Comparison of ENCODE assay signal across 16 cellular contexts in the genomic region with DNA sequence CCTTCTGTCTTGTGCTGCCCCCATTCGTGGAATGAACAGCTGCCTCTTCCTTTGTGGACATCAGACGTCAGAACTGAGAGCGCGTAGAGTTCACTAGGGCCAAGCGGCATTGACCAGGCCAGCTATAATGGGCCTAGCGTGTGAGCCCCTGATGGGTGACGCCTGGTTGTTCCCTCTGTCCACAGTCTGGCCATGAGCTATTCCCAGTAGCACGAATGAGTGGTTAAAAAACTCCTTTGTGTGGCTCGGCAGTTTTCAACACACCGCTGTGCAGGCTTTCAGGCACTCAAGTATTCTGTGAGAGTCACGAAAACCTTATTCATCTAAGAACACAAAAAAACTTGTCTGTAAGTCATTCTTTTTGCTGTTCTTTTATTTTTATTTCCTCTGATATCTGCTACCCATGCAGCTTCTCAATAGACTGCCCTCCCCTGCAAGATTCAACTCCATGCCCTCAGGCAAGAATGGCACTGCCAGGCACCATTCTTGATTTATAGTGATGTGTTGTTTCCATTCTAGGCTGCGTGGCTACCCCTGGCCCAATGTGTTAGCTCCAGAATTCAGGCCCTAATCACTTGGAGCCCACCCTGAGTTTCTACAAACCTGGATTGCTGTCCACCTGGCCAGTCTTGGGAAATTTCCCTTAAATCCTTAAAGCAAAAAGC. TPM values are rescaled to one million over a fixed set of nuclear protein-coding genes. Genes with fewer than 3 reads are reported as not detected.
DNase-seq lines count a peak whose midpoint lies in the region; ATAC-seq and TF ChIP-seq lines count a peak whose summit lies in the region.
"Had no signal": no experiment of that assay in that cellular context is flagged by ENCODE, and none has a peak within 500 bp of the region (broad histone marks: within the 10 kb centered on the region; RNA-seq: fewer than 3 reads in every experiment).

No MANE protein-coding gene starts in this region.

- no peak for TF ChIP-seq POLR2A in Peyer's patch (IDR thresholded peaks at IDR 0.05)

- no peaks in the 10 kb centered on the region for H3K27me3 Mint-ChIP-seq in GM23338 (ENCODE audit: insufficient read depth, low read depth, poor library complexity)
- no peaks in the 10 kb centered on the region for H3K27me3 Mint-ChIP-seq in CD4-positive, alpha-beta memory T cell

- no peak overlapping the region for H3K27ac Mint-ChIP-seq in GM23338
- no peak overlapping the region for H3K27ac Mint-ChIP-seq in CD4-positive, alpha-beta memory T cell
- H3K27ac Mint-ChIP-seq: H9 had no signal

- H2AFZ ChIP-seq in GM23338: peak overlapping the region; percentile 34; the same call in 1 of the 2 replicates
- H2AFZ ChIP-seq: PC-9 had no signal

- no peaks in the 10 kb centered on the region for H3F3A ChIP-seq in GM23338 (replicated peaks; ENCODE audit: low read depth)

- H3K36me3 ChIP-seq in GM23338 (ENCODE audit: insufficient read depth): no peaks in the 10 kb centered on the region
- H3K36me3 ChIP-seq in Peyer's patch: no peaks in the 10 kb centered on the region
- no peaks in the 10 kb centered on the region for H3K36me3 ChIP-seq in CD4-positive, alpha-beta memory T cell (ENCODE audit: insufficient read depth, low read length)

- H3K4me3 ChIP-seq in GM23338 (no peak overlapping the region), Peyer's patch (no peak overlapping the region)
- H3K4me3 ChIP-seq in CD4-positive, alpha-beta memory T cell (ENCODE audit: low read length in 2 of 2): no peak overlapping the region
- H3K4me3 ChIP-seq: A549, PC-9 had no signal

- no peaks in the 10 kb centered on the region for H4K20me1 ChIP-seq in GM23338 (replicated peaks; ENCODE audit: insufficient read depth)

- no peak for ATAC-seq in GM23338
- ATAC-seq: A549 had no signal

- POLR2A ChIA-PET in CD4-positive, alpha-beta memory T cell (lab: Charles Lee; ENCODE audit: partially characterized antibody): no interaction called here

- TF ChIP-seq CTCF in GM23338 (conservative IDR thresholded peaks at IDR 0.05; ENCODE audit: low read depth in 2 of 2) (no peak), Peyer's patch (IDR thresholded peaks at IDR 0.05) (no peak)

- H3K9me3 Mint-ChIP-seq in GM23338: no peaks in the 10 kb centered on the region
- H3K9me3 Mint-ChIP-seq in CD4-positive, alpha-beta memory T cell: no peaks in the 10 kb centered on the region
- H3K9me3 Mint-ChIP-seq: H9 had no signal

- H3K4me2 ChIP-seq in GM23338: no peak overlapping the region
- H3K4me2 ChIP-seq: A549, PC-9 had no signal

- no peaks in the 10 kb centered on the region for H3K79me2 ChIP-seq in GM23338 (replicated peaks; ENCODE audit: insufficient read depth)

- no peaks in the 10 kb centered on the region for H3K36me3 Mint-ChIP-seq in GM23338 (ENCODE audit: low read depth)
- H3K36me3 Mint-ChIP-seq in CD4-positive, alpha-beta memory T cell: no peaks in the 10 kb centered on the region

- DNase-seq in GM23338 (ENCODE audit: low spot score) (no peak), substantia nigra (lab: John Stamatoyannopoulos, UW) (peak in 3 of 49 donors; percentile 11 to 29 (median 26)), Peyer's patch (no peak), NCI-H2227 treated with DMSO at 0.1 percent for 48 hours (lab: John Stamatoyannopoulos, UW) (no peak)
- no peak for DNase-seq in CD4-positive, alpha-beta memory T cell
- DNase-seq: DND-41, H9, KBM-7, NCI-H1417 treated with DMSO at 0.1 percent for 48 hours, NCI-H1930, NCI-H510A, NCI-H82, PC-9 had no signal

- H3K9me3 ChIP-seq in Peyer's patch: no peaks in the 10 kb centered on the region
- no peaks in the 10 kb centered on the region for H3K9me3 ChIP-seq in CD4-positive, alpha-beta memory T cell (ENCODE audit: control insufficient read depth in 1 of 2, low read length in 2 of 2)
- H3K9me3 ChIP-seq: A549 had no signal

- H3K4me1 Mint-ChIP-seq in GM23338: peaks cover 10% of the 10 kb centered on the region; the same call in 2 of the 3 replicates
- H3K4me1 Mint-ChIP-seq in CD4-positive, alpha-beta memory T cell: peaks cover 3 to 5% (median 4%) of the 10 kb centered on the region in 4 donors

- intact Hi-C loops in CD4-positive, alpha-beta memory T cell (cut with micrococcal nuclease): no loop called here

- H3K27me3 ChIP-seq in GM23338 (ENCODE audit: insufficient read depth) (no peaks in the 10 kb centered on the region), layer of hippocampus (ENCODE audit: control insufficient read depth, insufficient read depth, low read length) (no peaks in the 10 kb centered on the region), Peyer's patch (no peaks in the 10 kb centered on the region)
- no peaks in the 10 kb centered on the region for H3K27me3 ChIP-seq in CD4-positive, alpha-beta memory T cell (ENCODE audit: insufficient read depth, low read length)

- CTCF ChIA-PET in CD4-positive, alpha-beta memory T cell (lab: Charles Lee; ENCODE audit: partially characterized antibody): no interaction called here

- no peak overlapping the region for H3K4me3 Mint-ChIP-seq in GM23338
- no peak overlapping the region for H3K4me3 Mint-ChIP-seq in CD4-positive, alpha-beta memory T cell
- H3K4me3 Mint-ChIP-seq: H9 had no signal

- H3K4me1 ChIP-seq in GM23338 (ENCODE audit: insufficient read depth) (no peaks in the 10 kb centered on the region), Peyer's patch (peaks cover 0 to 6% (median 0%) of the 10 kb centered on the region in 4 donors)
- peaks cover 4% of the 10 kb centered on the region for H3K4me1 ChIP-seq in CD4-positive, alpha-beta memory T cell (ENCODE audit: insufficient read depth, low read length)

- H3K27ac ChIP-seq in GM23338 (ENCODE audit: low read depth) (no peak overlapping the region), angular gyrus (ENCODE audit: low read depth, low read length) (peak overlapping the region; percentile 26), layer of hippocampus (ENCODE audit: low read depth, low read length) (peak overlapping the region; percentile 19), substantia nigra (ENCODE audit: low read depth, low read length, poor library complexity, severe bottlenecking) (peak overlapping the region; percentile 30), Peyer's patch (no peak overlapping the region)
- no peak overlapping the region for H3K27ac ChIP-seq in CD4-positive, alpha-beta memory T cell (ENCODE audit: low read depth, low read length)
- H3K27ac ChIP-seq: A549, PC-9 had no signal

- peaks cover 7% of the 10 kb centered on the region; the same call in 1 of the 2 replicates for H3K9me2 ChIP-seq in GM23338 (ENCODE audit: insufficient read depth)

TF ChIP-seq in GM23338, 12 proteins besides CTCF, POLR2A, EP300 and RAD21 (continues in another document):
- no peak for TF ChIP-seq ZNF331 (CRISPR knock-in tag; IDR thresholded peaks at IDR 0.05; ENCODE audit: low read depth)
- no peak for TF ChIP-seq NANOG (IDR thresholded peaks at IDR 0.05; ENCODE audit: borderline replicate concordance)
- no peak for TF ChIP-seq STAT1 (IDR thresholded peaks at IDR 0.05; ENCODE audit: unreplicated experiment)

RNA-seq across cellular contexts. Expression of a gene that starts 52.5 kb away (rescaled TPM):
- total RNA-seq in GM23338 (2014; rRNA removed; shearing (Covaris generic)): 0.73 TPM in 1 of 2 replicates, not detected in the other
- 0.28 and 0.40 TPM in 2 replicates for polyA plus RNA-seq in GM23338 (2016; fragmentation: Nextera tagmentation; extraction: Ambion mirVana)
- total RNA-seq in Peyer's patch: 1 to 10 TPM in 2 of 4 donors, not detected in 2; 3.2 to 5.0 TPM
- under 1 TPM; 0.61 to 0.73 TPM for total RNA-seq in CD4-positive, alpha-beta memory T cell
- not detected for polyA plus RNA-seq in CD4-positive, alpha-beta memory T cell

RNA-seq across cellular contexts. Expression of a gene that starts 53.5 kb away (rescaled TPM):
- 25.2 and 25.9 TPM in 2 replicates for total RNA-seq in GM23338 (2014; rRNA removed; shearing (Covaris generic))
- polyA plus RNA-seq in GM23338 (2016; fragmentation: Nextera tagmentation; extraction: Ambion mirVana): 12.9 and 16.2 TPM in 2 replicates
- total RNA-seq in Peyer's patch: 10 to 100 TPM in 2 of 4 donors, 1 to 10 TPM in 2; 5.1 to 68.5 (median 9.3) TPM
- total RNA-seq in CD4-positive, alpha-beta memory T cell: 10 to 100 TPM; 15.1 to 20.0 TPM
- polyA plus RNA-seq in CD4-positive, alpha-beta memory T cell: 10 to 100 TPM; 14.1 to 14.8 TPM

Comparison
In these comparisons a context has a peak if more than half of its experiments do, and no peak if none do; other contexts are left out.
1. H3K27ac ChIP-seq: peak in angular gyrus (single experiment), layer of hippocampus (single experiment) and substantia nigra (single experiment); none in GM23338 (single experiment), Peyer's patch (0 of 4) and CD4-positive, alpha-beta memory T cell (single experiment).